In the genomic region with DNA sequence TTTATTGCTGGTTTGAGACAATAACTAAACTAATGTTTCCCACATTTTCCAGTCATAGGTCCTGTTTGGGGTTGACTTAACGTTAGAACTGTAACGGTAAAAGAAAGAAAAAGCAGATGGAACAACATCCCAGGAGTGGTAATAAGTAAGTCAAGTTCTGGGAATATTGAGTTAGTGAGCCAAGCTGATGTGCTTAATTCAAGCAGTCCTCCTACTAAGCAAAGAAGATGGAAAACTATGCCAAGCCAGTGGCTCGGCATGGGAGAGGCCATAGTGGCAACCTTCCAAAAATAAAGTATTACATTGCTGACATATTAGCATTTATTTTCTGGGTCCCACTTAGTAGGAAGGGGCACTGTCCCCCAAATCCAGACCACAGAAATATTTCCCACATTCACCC, we compare ENCODE assay signal across 1 cellular context.
TF ChIP-seq lines count a peak whose summit lies in the region.

No MANE protein-coding gene starts in this region.

TF ChIP-seq in IMR-90, 13 proteins besides CTCF, POLR2A, EP300 and RAD21:
- no peak for TF ChIP-seq BHLHE40 (IDR thresholded peaks at IDR 0.05; ENCODE audit: low read depth, low read length)
- TF ChIP-seq CHD1 (IDR thresholded peaks at IDR 0.05; ENCODE audit: low read depth, low read length): no peak
- TF ChIP-seq, protein P1, sequence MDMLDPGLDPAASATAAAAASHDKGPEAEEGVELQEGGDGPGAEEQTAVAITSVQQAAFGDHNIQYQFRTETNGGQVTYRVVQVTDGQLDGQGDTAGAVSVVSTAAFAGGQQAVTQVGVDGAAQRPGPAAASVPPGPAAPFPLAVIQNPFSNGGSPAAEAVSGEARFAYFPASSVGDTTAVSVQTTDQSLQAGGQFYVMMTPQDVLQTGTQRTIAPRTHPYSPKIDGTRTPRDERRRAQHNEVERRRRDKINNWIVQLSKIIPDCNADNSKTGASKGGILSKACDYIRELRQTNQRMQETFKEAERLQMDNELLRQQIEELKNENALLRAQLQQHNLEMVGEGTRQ (IDR thresholded peaks at IDR 0.05; ENCODE audit: low read depth, low read length): no peak
- no peak for TF ChIP-seq RCOR1 (IDR thresholded peaks at IDR 0.05; ENCODE audit: insufficient replicate concordance, low read length)
- no peak for TF ChIP-seq MAFK (IDR thresholded peaks at IDR 0.05; ENCODE audit: low read depth, low read length)
- no peak for TF ChIP-seq CEBPB (IDR thresholded peaks at IDR 0.05; ENCODE audit: low read depth, low read length)
- no peak for TF ChIP-seq NFE2L2 (IDR thresholded peaks at IDR 0.05; ENCODE audit: low read depth, low read length)
- no peak for TF ChIP-seq FOS (IDR thresholded peaks at IDR 0.05; ENCODE audit: low read depth, low read length)
- TF ChIP-seq RFX5 (IDR thresholded peaks at IDR 0.05; ENCODE audit: low read depth, low read length): no peak
- TF ChIP-seq SMC3 (IDR thresholded peaks at IDR 0.05; ENCODE audit: low read depth, low read length): no peak
- TF ChIP-seq MAZ (IDR thresholded peaks at IDR 0.05; ENCODE audit: borderline replicate concordance, low read depth, low read length): no peak
- TF ChIP-seq, protein P2, sequence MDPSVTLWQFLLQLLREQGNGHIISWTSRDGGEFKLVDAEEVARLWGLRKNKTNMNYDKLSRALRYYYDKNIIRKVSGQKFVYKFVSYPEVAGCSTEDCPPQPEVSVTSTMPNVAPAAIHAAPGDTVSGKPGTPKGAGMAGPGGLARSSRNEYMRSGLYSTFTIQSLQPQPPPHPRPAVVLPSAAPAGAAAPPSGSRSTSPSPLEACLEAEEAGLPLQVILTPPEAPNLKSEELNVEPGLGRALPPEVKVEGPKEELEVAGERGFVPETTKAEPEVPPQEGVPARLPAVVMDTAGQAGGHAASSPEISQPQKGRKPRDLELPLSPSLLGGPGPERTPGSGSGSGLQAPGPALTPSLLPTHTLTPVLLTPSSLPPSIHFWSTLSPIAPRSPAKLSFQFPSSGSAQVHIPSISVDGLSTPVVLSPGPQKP (IDR thresholded peaks at IDR 0.05; ENCODE audit: borderline replicate concordance, low read depth, low read length): no peak
- no peak for TF ChIP-seq MXI1 (IDR thresholded peaks at IDR 0.05; ENCODE audit: borderline replicate concordance, low read depth, low read length)
